ENCODE assay signal across 8 cellular contexts in the genomic region with DNA sequence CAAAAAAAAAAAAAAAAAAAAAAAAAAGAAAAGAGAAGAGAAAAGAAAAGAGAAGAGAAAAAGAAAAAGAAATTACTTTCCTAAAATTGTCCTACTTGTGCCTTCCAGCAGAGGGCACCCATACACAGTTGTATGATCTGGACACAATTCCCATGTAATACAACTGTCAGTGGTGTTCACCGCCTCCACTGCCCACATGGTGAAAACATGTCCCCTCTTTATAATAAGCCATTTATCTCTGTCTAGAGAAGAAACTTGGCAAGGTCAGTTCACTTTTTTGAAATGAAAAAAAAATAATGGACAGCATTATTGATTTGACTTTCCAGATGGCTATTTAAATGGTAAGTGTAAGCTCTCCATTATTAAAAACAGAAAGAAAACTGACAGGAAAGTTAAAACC.
DNase-seq lines count a peak whose midpoint lies in the region; ATAC-seq, FAIRE-seq and TF ChIP-seq lines count a peak whose summit lies in the region.

No MANE protein-coding gene starts in this region.

- H3K27ac Mint-ChIP-seq in immature natural killer cell: no peak overlapping the region

- no peaks in the 10 kb centered on the region for H3K4me1 Mint-ChIP-seq in immature natural killer cell

- peak in 1 of 2 experiments; percentile 40; a peak in 1 of 4 replicates for TF ChIP-seq RAD21 in K562 (CRISPR knock-in tag; conservative IDR thresholded peaks at IDR 0.05 in 1 of 2, IDR thresholded peaks at IDR 0.05 in 1 of 2)

- no peaks in the 10 kb centered on the region for H3K4me1 ChIP-seq in K562 (replicated peaks in 1 of 2; ENCODE audit: control insufficient read depth in 2 of 2, insufficient read depth in 2 of 2, low read length in 2 of 2)
- H3K4me1 ChIP-seq in tibial nerve: no peaks in the 10 kb centered on the region

- no peak overlapping the region for H3K4me3 Mint-ChIP-seq in immature natural killer cell

- TF ChIP-seq CTCF in K562 (IDR thresholded peaks at IDR 0.05 in 2 of 3, conservative IDR thresholded peaks at IDR 0.05 in 1 of 3; ENCODE audit: insufficient read depth in 2 of 3, low read depth in 1 of 3, low read length in 3 of 3): peak; percentile 22 to 51 (median 29); a peak in 4 of 6 replicates
- TF ChIP-seq CTCF in tibial nerve (IDR thresholded peaks at IDR 0.05): peak; percentile 17 to 63 (median 32)

- TF ChIP-seq EP300 in K562 (IDR thresholded peaks at IDR 0.05; ENCODE audit: low read length) (no peak), tibial nerve (IDR thresholded peaks at IDR 0.05) (no peak)

- no peak overlapping the region for H2AFZ ChIP-seq in K562 (ENCODE audit: low read depth, low read length)

- in situ Hi-C loops in Caki2 (cut with HindIII; ENCODE audit: low pct_unique_long_range_greater_than_20kb, low sequenced_read_pairs) (no loop called here), K562 (cut with MboI) (no loop called here)

- BruUV-seq in K562 (replicated peaks; lab: Mats Ljungman, UMichigan): no TSS peak

- H3K79me2 ChIP-seq in K562 (ENCODE audit: control insufficient read depth, insufficient read depth, low read length): no peaks in the 10 kb centered on the region

- no peaks in the 10 kb centered on the region for H3K9me1 ChIP-seq in K562 (ENCODE audit: control insufficient read depth, insufficient read depth, low read length)

- TF ChIP-seq POLR2A in K562 (conservative IDR thresholded peaks at IDR 0.05) (no peak), tibial nerve (IDR thresholded peaks at IDR 0.05) (no peak)

- 0% methylated on average over 1 of the region's 1 CpG for WGBS in K562 (ENCODE audit: insufficient coverage, low coverage, missing lambda C conversion rate)
- 8 to 16% methylated on average over 1 of the region's 1 CpG for WGBS in tibial nerve, 2 donors

- H3K4me3 ChIP-seq in K562 (no peak overlapping the region), tibial nerve (no peak overlapping the region)

- H3K27ac ChIP-seq in K562 (ENCODE audit: extremely low read depth, low read depth, low read length) (no peak overlapping the region), tibial nerve (no peak overlapping the region)

- peak; percentile 87 for ATAC-seq in GM18519 (IDR thresholded peaks at IDR 0.05; ENCODE audit: low FRiP score, unreplicated experiment)
- ATAC-seq in HG02973 (IDR thresholded peaks at IDR 0.05; ENCODE audit: unreplicated experiment): peak; percentile 76
- peak; percentile 41; the same call in 1 of the 3 replicates for ATAC-seq in K562

- no peak overlapping the region for H3K9ac ChIP-seq in K562 (ENCODE audit: insufficient read depth in 1 of 2, low read depth in 2 of 2, low read length in 2 of 2)

- H3K27me3 Mint-ChIP-seq in immature natural killer cell (ENCODE audit: low read depth in 3 of 3): peaks cover 0 to 2% (median 0%) of the 10 kb centered on the region in 3 donors

- no peaks in the 10 kb centered on the region for H3K27me3 ChIP-seq in K562 (ENCODE audit: control insufficient read depth in 2 of 2, insufficient read depth in 2 of 2, low read length in 2 of 2)
- H3K27me3 ChIP-seq in tibial nerve: no peaks in the 10 kb centered on the region

- intact Hi-C loops in K562 (cut with micrococcal nuclease): no loop called here

- no peak for FAIRE-seq in K562 (lab: Jason Lieb, UNC)

- CTCF ChIA-PET in K562 (lab: Yijun Ruan, JAX; ENCODE audit: low intra/inter-chr PET ratio): interaction anchor here (0.6 kb wide), 1 partner anchor 53 kb away, joined by 4 read pairs; no protein-coding TSS in a partner anchor

- H3K36me3 ChIP-seq in K562 (ENCODE audit: control insufficient read depth, insufficient read depth, low read length): no peaks in the 10 kb centered on the region
- no peaks in the 10 kb centered on the region for H3K36me3 ChIP-seq in tibial nerve

- DNase-seq in Caki2 (ENCODE audit: low read depth): peak; percentile 31
- DNase-seq in NCI-H345 treated with DMSO at 0.1 percent for 48 hours (lab: John Stamatoyannopoulos, UW; ENCODE audit: unreplicated experiment): peak; percentile 18
- DNase-seq in K562 (ENCODE audit: extremely low read depth in 1 of 4, low spot score in 3 of 4): peak; percentile 20 to 35 (median 28)
- DNase-seq in iPS-NIHi7 (ENCODE audit: extremely low spot score): peak; percentile 56
- peak in 1 of 2 donors; percentile 17 for DNase-seq in tibial nerve (ENCODE audit: low spot score in 2 of 2)
- no peak for DNase-seq in immature natural killer cell

- H4K20me1 ChIP-seq in K562 (replicated peaks; ENCODE audit: control insufficient read depth, insufficient read depth, low read length): no peaks in the 10 kb centered on the region

- POLR2A ChIA-PET in K562 (lab: Yijun Ruan, JAX): no interaction called here

- H3K4me2 ChIP-seq in K562 (ENCODE audit: insufficient read depth, low read length): no peak overlapping the region

- H3K9me3 Mint-ChIP-seq in immature natural killer cell: peaks cover 3 to 30% (median 8%) of the 10 kb centered on the region in 6 donors

- no peaks in the 10 kb centered on the region for H3K36me3 Mint-ChIP-seq in immature natural killer cell

- H3K9me3 ChIP-seq in K562 (replicated peaks; ENCODE audit: control insufficient read depth, insufficient read depth, low read depth, low read length): no peaks in the 10 kb centered on the region
- no peaks in the 10 kb centered on the region for H3K9me3 ChIP-seq in tibial nerve

TF ChIP-seq in K562, 482 proteins besides CTCF, POLR2A, EP300 and RAD21:
- no peak for TF ChIP-seq SNRNP70 (optimal IDR thresholded peaks at IDR 0.05; ENCODE audit: low read depth, low read length)
- TF ChIP-seq ZNF3 (CRISPR knock-in tag; IDR thresholded peaks at IDR 0.05): no peak
- no peak for TF ChIP-seq ZNF507 (tag; conservative IDR thresholded peaks at IDR 0.05)
- TF ChIP-seq, protein P1, sequence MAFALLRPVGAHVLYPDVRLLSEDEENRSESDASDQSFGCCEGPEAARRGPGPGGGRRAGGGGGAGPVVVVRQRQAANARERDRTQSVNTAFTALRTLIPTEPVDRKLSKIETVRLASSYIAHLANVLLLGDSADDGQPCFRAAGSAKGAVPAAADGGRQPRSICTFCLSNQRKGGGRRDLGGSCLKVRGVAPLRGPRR (CRISPR knock-in tag; IDR thresholded peaks at IDR 0.05): no peak
- TF ChIP-seq GTF2B (IDR thresholded peaks at IDR 0.05; ENCODE audit: extremely low read depth, insufficient read length): no peak
- no peak for TF ChIP-seq GTF2F1 (IDR thresholded peaks at IDR 0.05; ENCODE audit: low read depth, low read length)
- TF ChIP-seq TSC22D4 (tag; IDR thresholded peaks at IDR 0.05): no peak
- TF ChIP-seq XRCC5 (IDR thresholded peaks at IDR 0.05; ENCODE audit: low read depth, low read length): no peak
- TF ChIP-seq ZC3H4 (CRISPR knock-in tag; IDR thresholded peaks at IDR 0.05; ENCODE audit: borderline replicate concordance): no peak
- TF ChIP-seq, protein P2, sequence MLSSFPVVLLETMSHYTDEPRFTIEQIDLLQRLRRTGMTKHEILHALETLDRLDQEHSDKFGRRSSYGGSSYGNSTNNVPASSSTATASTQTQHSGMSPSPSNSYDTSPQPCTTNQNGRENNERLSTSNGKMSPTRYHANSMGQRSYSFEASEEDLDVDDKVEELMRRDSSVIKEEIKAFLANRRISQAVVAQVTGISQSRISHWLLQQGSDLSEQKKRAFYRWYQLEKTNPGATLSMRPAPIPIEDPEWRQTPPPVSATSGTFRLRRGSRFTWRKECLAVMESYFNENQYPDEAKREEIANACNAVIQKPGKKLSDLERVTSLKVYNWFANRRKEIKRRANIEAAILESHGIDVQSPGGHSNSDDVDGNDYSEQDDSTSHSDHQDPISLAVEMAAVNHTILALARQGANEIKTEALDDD (IDR thresholded peaks at IDR 0.05): no peak
- no peak for TF ChIP-seq CCAR2 (IDR thresholded peaks at IDR 0.05; ENCODE audit: low read depth, low read length)
- TF ChIP-seq ZNF408 (CRISPR knock-in tag; IDR thresholded peaks at IDR 0.05; ENCODE audit: low read depth): no peak
- TF ChIP-seq USF1 (CRISPR knock-in tag; IDR thresholded peaks at IDR 0.05): no peak
TF ChIP-seq in K562: peak in this region for 0.

Comparison
In these comparisons a context has a peak if more than half of its experiments do, and no peak if none do; other contexts are left out.
1. DNase-seq: peak in Caki2 (single experiment), NCI-H345 treated with DMSO at 0.1 percent for 48 hours (single experiment), K562 (4 of 4) and iPS-NIHi7 (single experiment); none in immature natural killer cell (0 of 3).
2. Peak in every context shown above with its lines, with median percentiles within 50 percentile points of each other: ATAC-seq.